Comparison of ENCODE assay signal across 10 cellular contexts in the genomic region with DNA sequence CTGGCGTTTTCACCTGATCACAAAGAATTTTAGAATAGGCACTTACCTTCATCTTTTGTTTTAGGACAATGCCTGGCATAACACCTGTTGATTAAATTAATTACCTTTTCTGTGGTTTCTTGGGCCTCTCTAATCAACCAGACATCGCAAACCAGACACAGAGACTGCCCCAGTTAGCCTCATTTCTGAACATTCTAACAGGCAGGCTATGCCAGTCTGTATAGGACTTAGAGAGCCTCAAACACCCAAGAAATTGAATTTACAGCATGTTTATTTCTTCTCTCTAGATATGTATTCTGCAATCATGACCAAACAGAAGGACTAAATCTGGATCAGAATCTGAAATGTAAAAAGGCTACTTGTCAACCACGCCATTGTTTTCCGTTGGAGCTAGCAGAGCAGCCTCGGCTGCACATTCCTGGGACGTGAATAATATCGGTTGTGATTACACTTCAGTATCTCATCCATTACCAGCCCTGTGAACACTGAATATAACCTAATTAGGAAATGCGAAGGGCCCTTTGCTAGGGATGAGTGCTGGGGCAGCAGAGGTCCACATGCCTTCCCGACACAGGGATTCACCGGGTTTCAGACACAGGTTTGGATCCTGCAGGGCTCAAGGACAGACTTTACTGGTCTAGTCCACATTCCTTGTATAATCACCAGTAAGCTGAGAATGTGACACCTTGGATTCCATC. TPM values are rescaled to one million over a fixed set of nuclear protein-coding genes. Genes with fewer than 3 reads are reported as not detected.
DNase-seq lines count a peak whose midpoint lies in the region; ATAC-seq and TF ChIP-seq lines count a peak whose summit lies in the region.
"Had no signal": no experiment of that assay in that cellular context is flagged by ENCODE, and none has a peak within 500 bp of the region (broad histone marks: within the 10 kb centered on the region; RNA-seq: fewer than 3 reads in every experiment).

No MANE protein-coding gene starts in this region.

- TF ChIP-seq CTCF in epithelial cell of proximal tubule (conservative IDR thresholded peaks at IDR 0.05; ENCODE audit: low read depth, low read length) = no peak

- H3K27ac ChIP-seq in ACC112 (ENCODE audit: low read depth, low read length) (peak overlapping the region; percentile 69), mucosa of rectum (ENCODE audit: low read depth in 2 of 2, low read length in 2 of 2) (peak overlapping the region; percentile 26 to 55)
- H3K27ac ChIP-seq: WERI-Rb-1 had no signal

- DNase-seq in NCI-H2196 treated with DMSO at 0.1 percent for 48 hours (lab: John Stamatoyannopoulos, UW; ENCODE audit: unreplicated experiment) (peak; percentile 33), epithelial cell of proximal tubule (ENCODE audit: low read depth) (peak; percentile 78), NCI-H446 treated with DMSO at 0.1 percent for 48 hours (lab: John Stamatoyannopoulos, UW) (no peak), DMS79 (lab: John Stamatoyannopoulos, UW) (no peak)
- DNase-seq in central memory CD4-positive, alpha-beta T cell = no peak
- DNase-seq: cerebellar nuclear complex, WERI-Rb-1 had no signal

- H3K9ac ChIP-seq in mucosa of rectum (ENCODE audit: low read depth in 1 of 2, low read length in 2 of 2) = no peak overlapping the region

- H3K36me3 ChIP-seq in ACC112 (ENCODE audit: insufficient read depth, low read length) = no peaks in the 10 kb centered on the region
- H3K36me3 ChIP-seq in mucosa of rectum (ENCODE audit: control insufficient read depth in 2 of 2, insufficient read depth in 2 of 2, low read length in 2 of 2) = no peaks in the 10 kb centered on the region
- H3K36me3 ChIP-seq: WERI-Rb-1 had no signal

- TF ChIP-seq POLR2A in GM18505 (IDR thresholded peaks at IDR 0.05; ENCODE audit: borderline replicate concordance, extremely low read depth, insufficient read depth, insufficient read length) = no peak

- H3K79me2 ChIP-seq in ACC112 (ENCODE audit: control insufficient read depth, insufficient read depth, low read length, unreplicated experiment) = no peaks in the 10 kb centered on the region

- H2AFZ ChIP-seq in ACC112 (ENCODE audit: low read length, unreplicated experiment) = no peak overlapping the region

- no peak for ATAC-seq in GM18505 (IDR thresholded peaks at IDR 0.05; ENCODE audit: unreplicated experiment)

- peaks cover 15% of the 10 kb centered on the region for H3K4me1 ChIP-seq in ACC112 (ENCODE audit: control insufficient read depth, insufficient read depth, low read length, unreplicated experiment)
- peaks cover 2 to 3% of the 10 kb centered on the region in 2 donors for H3K4me1 ChIP-seq in mucosa of rectum (ENCODE audit: control insufficient read depth in 2 of 2, insufficient read depth in 2 of 2, low read length in 2 of 2)

- no peaks in the 10 kb centered on the region for H3K9me3 ChIP-seq in mucosa of rectum (ENCODE audit: control insufficient read depth in 2 of 2, low read length in 2 of 2)

- H3K27me3 ChIP-seq in ACC112 (ENCODE audit: insufficient read depth, low read length) (no peaks in the 10 kb centered on the region), mucosa of rectum (ENCODE audit: control insufficient read depth in 2 of 2, insufficient read depth in 2 of 2, low read length in 2 of 2) (no peaks in the 10 kb centered on the region)

- H3K4me3 ChIP-seq in ACC112 (ENCODE audit: low read depth, low read length) (no peak overlapping the region), epithelial cell of proximal tubule (ENCODE audit: low read depth, low read length) (no peak overlapping the region), mucosa of rectum (ENCODE audit: low read length in 2 of 2) (no peak overlapping the region)

RNA-seq across cellular contexts. Expression of a gene that starts 17.5 kb away (rescaled TPM):
- total RNA-seq in epithelial cell of proximal tubule = 30.0 and 40.9 TPM in 2 replicates

Comparison
In these comparisons a context has a peak if more than half of its experiments do, and no peak if none do; other contexts are left out.
1. DNase-seq: peak in NCI-H2196 treated with DMSO at 0.1 percent for 48 hours (single experiment) and epithelial cell of proximal tubule (single experiment); none in central memory CD4-positive, alpha-beta T cell (single experiment), NCI-H446 treated with DMSO at 0.1 percent for 48 hours (single experiment) and DMS79 (single experiment).